In the genomic region with DNA sequence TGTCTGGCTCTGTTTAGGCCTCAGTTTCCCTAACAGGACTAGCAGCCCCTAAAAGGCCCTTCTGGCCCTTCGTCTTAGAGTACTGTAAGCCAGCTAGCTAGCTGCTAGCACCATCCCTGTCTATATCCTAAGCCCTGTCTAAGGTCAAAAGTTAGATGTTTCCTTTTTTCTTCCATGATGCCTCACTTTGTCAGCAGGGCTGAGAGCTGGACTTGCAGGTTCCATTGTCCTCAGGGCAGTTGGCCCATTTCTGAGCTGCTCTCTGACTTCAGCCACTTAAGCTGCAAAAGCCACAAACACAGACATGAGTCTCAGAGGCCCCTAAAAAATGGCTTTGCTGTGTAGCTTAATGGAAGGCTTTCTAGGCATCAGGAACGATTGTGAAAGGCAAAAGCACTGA, we compare ENCODE assay signal across 14 cellular contexts.
DNase-seq lines count a peak whose midpoint lies in the region; TF ChIP-seq lines count a peak whose summit lies in the region.
"Had no signal": no experiment of that assay in that cellular context is flagged by ENCODE, and none has a peak within 500 bp of the region (broad histone marks: within the 10 kb centered on the region; RNA-seq: fewer than 3 reads in every experiment).

No MANE protein-coding gene starts in this region.

- TF ChIP-seq CTCF in dorsolateral prefrontal cortex (IDR thresholded peaks at IDR 0.05 in 54 of 56, conservative IDR thresholded peaks at IDR 0.05 in 2 of 56; ENCODE audit: low read depth in 1 of 56, partially characterized antibody in 56 of 56) (no peak), neural progenitor cell (IDR thresholded peaks at IDR 0.05) (no peak), GM10248 (IDR thresholded peaks at IDR 0.05; ENCODE audit: control extremely low read depth, extremely low read depth, low read depth, missing control alignments) (no peak)

- H3K9ac ChIP-seq in neural progenitor cell: no peak overlapping the region
- H3K9ac ChIP-seq: BLaER1 treated with 17β-estradiol and CSF1 and Interleukin-3, amounts not matched to agents 10 nM and 100 nM had no signal

- H2AFZ ChIP-seq in neural progenitor cell (replicated peaks): no peak overlapping the region

- H3F3A ChIP-seq in neural progenitor cell (ENCODE audit: low read depth): no peaks in the 10 kb centered on the region

- H3K4me3 ChIP-seq in dorsolateral prefrontal cortex: no peak overlapping the region
- no peak overlapping the region for H3K4me3 ChIP-seq in neural progenitor cell
- H3K4me3 ChIP-seq: BLaER1 treated with 17β-estradiol and CSF1 and Interleukin-3, amounts not matched to agents 10 nM and 100 nM had no signal

- POLR2A ChIA-PET in GM10248 (lab: Yijun Ruan, JAX): no interaction called here

- H3K27ac ChIP-seq in angular gyrus (ENCODE audit: low read depth, low read length) (peak overlapping the region; percentile 77), dorsolateral prefrontal cortex (peak overlapping the region in 58 of 59 donors; percentile 11 to 93 (median 78)), neural progenitor cell (no peak overlapping the region)
- H3K27ac ChIP-seq: BLaER1 treated with 17β-estradiol and CSF1 and Interleukin-3, amounts not matched to agents 10 nM and 100 nM had no signal

- peaks cover 17% of the 10 kb centered on the region for H3K4me1 ChIP-seq in neural progenitor cell
- H3K4me1 ChIP-seq: BLaER1 treated with 17β-estradiol and CSF1 and Interleukin-3, amounts not matched to agents 10 nM and 100 nM had no signal

- CTCF ChIA-PET in GM10248 (lab: Yijun Ruan, JAX): no interaction called here

- H3K36me3 Mint-ChIP-seq in neural progenitor cell: no peaks in the 10 kb centered on the region
- H3K36me3 Mint-ChIP-seq: CD4-positive, CD25-positive, alpha-beta regulatory T cell had no signal

- H3K9me3 Mint-ChIP-seq in neural progenitor cell: no peaks in the 10 kb centered on the region

- no peaks in the 10 kb centered on the region for H3K9me3 ChIP-seq in neural progenitor cell (ENCODE audit: low read depth)
- H3K9me3 ChIP-seq: BLaER1 treated with 17β-estradiol and CSF1 and Interleukin-3, amounts not matched to agents 10 nM and 100 nM had no signal

- H3K27ac Mint-ChIP-seq in neural progenitor cell: no peak overlapping the region
- H3K27ac Mint-ChIP-seq: CD4-positive, CD25-positive, alpha-beta regulatory T cell; HFFc6 had no signal

- H3K27me3 ChIP-seq in dorsolateral prefrontal cortex (peaks cover 0 to 6% (median 0%) of the 10 kb centered on the region in 45 donors), neural progenitor cell (peaks cover 7% of the 10 kb centered on the region)
- H3K27me3 ChIP-seq: BLaER1 treated with 17β-estradiol and CSF1 and Interleukin-3, amounts not matched to agents 10 nM and 100 nM had no signal

- no peak overlapping the region for H3K4me2 ChIP-seq in neural progenitor cell
- H3K4me2 ChIP-seq: BLaER1 treated with 17β-estradiol and CSF1 and Interleukin-3, amounts not matched to agents 10 nM and 100 nM had no signal

- no peaks in the 10 kb centered on the region for H3K79me2 ChIP-seq in neural progenitor cell (ENCODE audit: low read depth)

- no peaks in the 10 kb centered on the region for H4K20me1 ChIP-seq in neural progenitor cell (ENCODE audit: low read depth)
- H4K20me1 ChIP-seq: BLaER1 treated with 17β-estradiol and CSF1 and Interleukin-3, amounts not matched to agents 10 nM and 100 nM had no signal

- no peaks in the 10 kb centered on the region for H3K36me3 ChIP-seq in neural progenitor cell
- H3K36me3 ChIP-seq: BLaER1 treated with 17β-estradiol and CSF1 and Interleukin-3, amounts not matched to agents 10 nM and 100 nM had no signal

- H3K4me3 Mint-ChIP-seq in neural progenitor cell: no peak overlapping the region
- H3K4me3 Mint-ChIP-seq: CD4-positive, CD25-positive, alpha-beta regulatory T cell; HFFc6 had no signal

- intact Hi-C loops in dorsolateral prefrontal cortex (cut with DNase I): no loop called here

- H3K4me1 Mint-ChIP-seq in neural progenitor cell: no peaks in the 10 kb centered on the region
- H3K4me1 Mint-ChIP-seq: CD4-positive, CD25-positive, alpha-beta regulatory T cell had no signal

- peaks cover 2% of the 10 kb centered on the region for H3K27me3 Mint-ChIP-seq in neural progenitor cell (ENCODE audit: insufficient read depth, low read depth)
- H3K27me3 Mint-ChIP-seq: CD4-positive, CD25-positive, alpha-beta regulatory T cell had no signal

- DNase-seq in dorsolateral prefrontal cortex (no peak), neural progenitor cell (ENCODE audit: low spot score) (peak; percentile 8), superior temporal gyrus (ENCODE audit: extremely low spot score) (peak; percentile 26), GM10248 (ENCODE audit: extremely low spot score) (no peak), NCI-H2196 treated with DMSO at 0.1 percent for 48 hours (lab: John Stamatoyannopoulos, UW; ENCODE audit: unreplicated experiment) (no peak), NCI-H128 (lab: John Stamatoyannopoulos, UW; ENCODE audit: unreplicated experiment) (no peak)
- DNase-seq: ACHN; CD4-positive, CD25-positive, alpha-beta regulatory T cell; DMS53; GF-D8; HCEC 1CT; HFFc6 had no signal

Comparison
In these comparisons a context has a peak if more than half of its experiments do, and no peak if none do; other contexts are left out.
1. DNase-seq: peak in neural progenitor cell (single experiment) and superior temporal gyrus (single experiment); none in dorsolateral prefrontal cortex (0 of 10), GM10248 (single experiment), NCI-H2196 treated with DMSO at 0.1 percent for 48 hours (single experiment) and NCI-H128 (single experiment).